Comparison of ENCODE assay signal across 8 cellular contexts in genomic region chr11:44564653-44565007, GRCh38. TPM values are rescaled to one million over a fixed set of nuclear protein-coding genes. Genes with fewer than 3 reads are reported as not detected.
A peak's percentile ranks its signal among the peaks of the same experiment; 100 is the strongest.
DNase-seq lines count a peak whose midpoint lies in the region; ATAC-seq and TF ChIP-seq lines count a peak whose summit lies in the region.

No MANE protein-coding gene starts in this region.

- H3K9me3 ChIP-seq in KOPT-K1 (ENCODE audit: insufficient read depth, low read length, poor library complexity, severe bottlenecking) (no peaks in the 10 kb centered on the region), T-helper 17 cell (ENCODE audit: control insufficient read depth, low read length, poor library complexity, severe bottlenecking) (no peaks in the 10 kb centered on the region), fibroblast of lung (ENCODE audit: control insufficient read depth, insufficient read depth, low read depth, low read length) (no peaks in the 10 kb centered on the region), neural cell (ENCODE audit: low read length) (no peaks in the 10 kb centered on the region)

- peaks cover 7% of the 10 kb centered on the region for H3K36me3 ChIP-seq in KOPT-K1 (ENCODE audit: insufficient read depth, low read length)
- H3K36me3 ChIP-seq in fibroblast of lung (ENCODE audit: control insufficient read depth, insufficient read depth, low read length) = no peaks in the 10 kb centered on the region
- H3K36me3 ChIP-seq in neural cell (ENCODE audit: insufficient read depth, low read length) = no peaks in the 10 kb centered on the region

- TF ChIP-seq CTCF in fibroblast of lung (conservative IDR thresholded peaks at IDR 0.05 in 1 of 2, IDR thresholded peaks at IDR 0.05 in 1 of 2; ENCODE audit: low read depth in 1 of 2, low read length in 2 of 2) (no peak), neural cell (IDR thresholded peaks at IDR 0.05; ENCODE audit: poor library complexity, severe bottlenecking) (no peak)

- H3K4me2 ChIP-seq in fibroblast of lung (ENCODE audit: extremely low read depth, insufficient read depth, low read length) (peak overlapping the region; percentile 79), neural cell (ENCODE audit: low read length) (no peak overlapping the region)

- H3K9ac ChIP-seq in fibroblast of lung (ENCODE audit: insufficient read depth, low read length) = peak overlapping the region; percentile 92
- peak overlapping the region; percentile 42 for H3K9ac ChIP-seq in neural cell (ENCODE audit: low read length)

- peak overlapping the region; percentile 98 for H3K27ac Mint-ChIP-seq in T-helper 17 cell

- no peak for ATAC-seq in T-helper 17 cell
- no peak for ATAC-seq in HG02610 (IDR thresholded peaks at IDR 0.05; ENCODE audit: unreplicated experiment)

- H3K27ac ChIP-seq in KOPT-K1 (ENCODE audit: low read depth, low read length, poor library complexity, severe bottlenecking) (peak overlapping the region; percentile 76), fibroblast of lung (ENCODE audit: insufficient read depth, low read length) (peak overlapping the region; percentile 97), neural cell (ENCODE audit: low read length) (no peak overlapping the region)

- H3K4me1 ChIP-seq in fibroblast of lung (ENCODE audit: control insufficient read depth, extremely low read depth, insufficient read depth, low read length) = peaks cover 26% of the 10 kb centered on the region

- peak overlapping the region; percentile 94 for H3K4me3 Mint-ChIP-seq in T-helper 17 cell

- peaks cover 55% of the 10 kb centered on the region for H3K4me1 Mint-ChIP-seq in T-helper 17 cell

- no peaks in the 10 kb centered on the region for H4K20me1 ChIP-seq in fibroblast of lung (ENCODE audit: control insufficient read depth, extremely low read depth, insufficient read depth, low read length)
- no peaks in the 10 kb centered on the region for H4K20me1 ChIP-seq in neural cell (ENCODE audit: insufficient read depth)

- TF ChIP-seq RAD21 in neural cell (conservative IDR thresholded peaks at IDR 0.05) = no peak

- peak overlapping the region; percentile 60 for H2AFZ ChIP-seq in fibroblast of lung (ENCODE audit: low read length)
- no peak overlapping the region for H2AFZ ChIP-seq in neural cell (ENCODE audit: low read depth, low read length)

- H3F3A ChIP-seq in neural cell (ENCODE audit: insufficient read depth, low read length, poor library complexity, severe bottlenecking) = no peaks in the 10 kb centered on the region

- no peak for TF ChIP-seq EP300 in neural cell (conservative IDR thresholded peaks at IDR 0.05; ENCODE audit: poor library complexity, severe bottlenecking)

- DNase-seq in DMS53 treated with DMSO at 0.1 percent for 48 hours (lab: John Stamatoyannopoulos, UW; ENCODE audit: unreplicated experiment) = peak; percentile 45
- DNase-seq in T-helper 17 cell = no peak
- DNase-seq in fibroblast of lung (ENCODE audit: low read depth in 2 of 2) = peak; percentile 84
- no peak for DNase-seq in DMS114 treated with DMSO at 0.1 percent for 48 hours (lab: John Stamatoyannopoulos, UW; ENCODE audit: unreplicated experiment)
- no peak for DNase-seq in HuH-7 (ENCODE audit: low spot score)

- no peaks in the 10 kb centered on the region for H3K27me3 Mint-ChIP-seq in T-helper 17 cell

- H3K4me3 ChIP-seq in fibroblast of lung (replicated peaks in 1 of 4; ENCODE audit: control extremely low read depth in 1 of 4, insufficient read depth in 1 of 4, low read depth in 3 of 4, low read length in 4 of 4) (peak overlapping the region; percentile 37 to 59 (median 50)), neural cell (ENCODE audit: low read length) (peak overlapping the region; percentile 84)

- no peaks in the 10 kb centered on the region for H3K79me2 ChIP-seq in fibroblast of lung (ENCODE audit: control insufficient read depth, insufficient read depth, low read length)
- peaks cover 18% of the 10 kb centered on the region for H3K79me2 ChIP-seq in neural cell (replicated peaks; ENCODE audit: insufficient read depth, low read length)

- no peaks in the 10 kb centered on the region for H3K9me2 ChIP-seq in neural cell (ENCODE audit: insufficient read depth, low read length)

- no peaks in the 10 kb centered on the region for H3K36me3 Mint-ChIP-seq in T-helper 17 cell (ENCODE audit: low read depth)

- H3K27me3 ChIP-seq in fibroblast of lung (ENCODE audit: control insufficient read depth, insufficient read depth, low read length) = no peaks in the 10 kb centered on the region
- H3K27me3 ChIP-seq in neural cell (ENCODE audit: insufficient read depth, low read depth, low read length) = no peaks in the 10 kb centered on the region

TF ChIP-seq in neural cell, 6 proteins besides CTCF, POLR2A, EP300 and RAD21:
- TF ChIP-seq MXI1 (conservative IDR thresholded peaks at IDR 0.05; ENCODE audit: poor library complexity, severe bottlenecking) = no peak
- TF ChIP-seq, protein P1, sequence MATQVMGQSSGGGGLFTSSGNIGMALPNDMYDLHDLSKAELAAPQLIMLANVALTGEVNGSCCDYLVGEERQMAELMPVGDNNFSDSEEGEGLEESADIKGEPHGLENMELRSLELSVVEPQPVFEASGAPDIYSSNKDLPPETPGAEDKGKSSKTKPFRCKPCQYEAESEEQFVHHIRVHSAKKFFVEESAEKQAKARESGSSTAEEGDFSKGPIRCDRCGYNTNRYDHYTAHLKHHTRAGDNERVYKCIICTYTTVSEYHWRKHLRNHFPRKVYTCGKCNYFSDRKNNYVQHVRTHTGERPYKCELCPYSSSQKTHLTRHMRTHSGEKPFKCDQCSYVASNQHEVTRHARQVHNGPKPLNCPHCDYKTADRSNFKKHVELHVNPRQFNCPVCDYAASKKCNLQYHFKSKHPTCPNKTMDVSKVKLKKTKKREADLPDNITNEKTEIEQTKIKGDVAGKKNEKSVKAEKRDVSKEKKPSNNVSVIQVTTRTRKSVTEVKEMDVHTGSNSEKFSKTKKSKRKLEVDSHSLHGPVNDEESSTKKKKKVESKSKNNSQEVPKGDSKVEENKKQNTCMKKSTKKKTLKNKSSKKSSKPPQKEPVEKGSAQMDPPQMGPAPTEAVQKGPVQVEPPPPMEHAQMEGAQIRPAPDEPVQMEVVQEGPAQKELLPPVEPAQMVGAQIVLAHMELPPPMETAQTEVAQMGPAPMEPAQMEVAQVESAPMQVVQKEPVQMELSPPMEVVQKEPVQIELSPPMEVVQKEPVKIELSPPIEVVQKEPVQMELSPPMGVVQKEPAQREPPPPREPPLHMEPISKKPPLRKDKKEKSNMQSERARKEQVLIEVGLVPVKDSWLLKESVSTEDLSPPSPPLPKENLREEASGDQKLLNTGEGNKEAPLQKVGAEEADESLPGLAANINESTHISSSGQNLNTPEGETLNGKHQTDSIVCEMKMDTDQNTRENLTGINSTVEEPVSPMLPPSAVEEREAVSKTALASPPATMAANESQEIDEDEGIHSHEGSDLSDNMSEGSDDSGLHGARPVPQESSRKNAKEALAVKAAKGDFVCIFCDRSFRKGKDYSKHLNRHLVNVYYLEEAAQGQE (IDR thresholded peaks at IDR 0.05; ENCODE audit: borderline replicate concordance) = no peak
- TF ChIP-seq POLR2AphosphoS5 (IDR thresholded peaks at IDR 0.05) = no peak
- TF ChIP-seq SMC3 (conservative IDR thresholded peaks at IDR 0.05; ENCODE audit: poor library complexity) = no peak
- TF ChIP-seq TAF1 (IDR thresholded peaks at IDR 0.05; ENCODE audit: low read depth) = no peak
- no peak for TF ChIP-seq EZH2 (IDR thresholded peaks at IDR 0.05; ENCODE audit: borderline replicate concordance, insufficient read depth, low read length, poor library complexity, severe bottlenecking)

RNA-seq across cellular contexts. Expression of gene CD82, which starts 0.8 kb away (rescaled TPM):
- 100 to 1,000 TPM; 112 to 146 TPM for total RNA-seq in T-helper 17 cell
- total RNA-seq in fibroblast of lung = 64.7 and 114 TPM in 2 replicates
- polyA plus RNA-seq in fibroblast of lung = 41.5 and 54.2 TPM in 2 replicates
- polyA plus RNA-seq in fibroblast of lung (2012) = 43.2 and 43.5 TPM in 2 replicates
- polyA minus RNA-seq in fibroblast of lung (ENCODE audit: low replicate concordance) = 57.7 and 59.9 TPM in 2 replicates
- 0.84 and 2.3 TPM in 2 replicates for polyA plus RNA-seq in neural cell
- not detected in 2 replicates for polyA minus RNA-seq in neural cell

Comparison
In these comparisons a context has a peak if more than half of its experiments do, and no peak if none do; other contexts are left out.
1. DNase-seq: peak in DMS53 treated with DMSO at 0.1 percent for 48 hours (single experiment) and fibroblast of lung (2 of 2); none in T-helper 17 cell (0 of 3), DMS114 treated with DMSO at 0.1 percent for 48 hours (single experiment) and HuH-7 (single experiment).